15 cellular contexts compared by ENCODE assay signal in the genomic region with DNA sequence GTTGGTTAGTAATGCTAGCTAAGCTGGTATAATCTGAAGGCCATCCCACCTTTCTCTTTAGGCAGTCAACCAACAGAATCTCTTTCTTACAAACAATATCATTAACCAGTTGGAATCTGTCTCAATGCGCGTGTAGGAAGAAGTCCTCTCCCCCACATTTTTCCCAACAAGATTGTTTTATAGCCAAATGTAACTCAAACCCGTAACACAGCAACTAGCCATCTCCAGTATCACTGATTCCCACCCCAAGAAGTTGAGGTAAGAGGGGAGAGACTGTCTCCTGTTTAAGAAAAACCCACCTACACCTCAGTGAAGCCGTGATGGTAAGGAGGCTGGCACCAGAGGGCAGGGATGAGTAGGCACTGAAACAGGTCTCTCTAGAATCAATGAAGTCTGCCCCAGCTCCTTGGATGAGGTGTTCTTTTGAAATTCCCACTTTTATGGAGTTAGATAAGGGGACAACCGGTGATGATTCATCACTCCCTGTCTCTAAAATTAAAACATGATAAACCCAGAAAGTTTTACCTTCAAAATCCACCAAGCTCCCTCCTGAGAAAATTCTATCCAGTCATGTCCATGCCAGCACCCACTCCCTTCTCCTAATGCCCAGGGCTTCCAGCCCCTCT. TPM values are rescaled to one million over a fixed set of nuclear protein-coding genes. Genes with fewer than 3 reads are reported as not detected.
DNase-seq lines count a peak whose midpoint lies in the region; ATAC-seq, FAIRE-seq and TF ChIP-seq lines count a peak whose summit lies in the region.
"Had no signal": no experiment of that assay in that cellular context is flagged by ENCODE, and none has a peak within 500 bp of the region (broad histone marks: within the 10 kb centered on the region; RNA-seq: fewer than 3 reads in every experiment).

No MANE protein-coding gene starts in this region.

- POLR2A ChIA-PET in A673 (lab: Charles Lee; ENCODE audit: low non-redundant PET) (interaction anchor here (0.6 kb wide), 1 partner anchor 28 kb away, joined by 6 read pairs; no protein-coding TSS in a partner anchor), RWPE1 (lab: Yijun Ruan, JAX; ENCODE audit: low non-redundant PET) (no interaction called here)

- no peaks in the 10 kb centered on the region for H3K9me2 ChIP-seq in GM23248 (ENCODE audit: insufficient read depth)

- no peak overlapping the region for H3K4me3 ChIP-seq in A673 (ENCODE audit: low read depth, low read length, poor library complexity, severe bottlenecking)
- no peak overlapping the region for H3K4me3 ChIP-seq in GM23248
- no peak overlapping the region for H3K4me3 ChIP-seq in keratinocyte (ENCODE audit: control insufficient read depth in 2 of 3, extremely low read depth in 1 of 3, insufficient read depth in 2 of 3, low read depth in 1 of 3, low read length in 3 of 3)
- H3K4me3 ChIP-seq: BLaER1, GM12878 had no signal

- peaks cover 18% of the 10 kb centered on the region; the same call in 1 of the 2 replicates for H3F3A ChIP-seq in GM23248 (ENCODE audit: insufficient read depth)

- H3K4me2 ChIP-seq in GM23248 (ENCODE audit: unreplicated experiment) (no peak overlapping the region), keratinocyte (ENCODE audit: control insufficient read depth, extremely low read depth, insufficient read depth, low read depth, low read length) (no peak overlapping the region)
- H3K4me2 ChIP-seq: BLaER1 had no signal

- H4K20me1 ChIP-seq in GM23248 (ENCODE audit: insufficient read depth) (no peaks in the 10 kb centered on the region), keratinocyte (ENCODE audit: control insufficient read depth, extremely low read depth, insufficient read depth, low read length) (no peaks in the 10 kb centered on the region)

- H3K27me3 ChIP-seq in A673 (replicated peaks; ENCODE audit: insufficient read depth, low read depth, low read length, poor library complexity): no peaks in the 10 kb centered on the region
- no peaks in the 10 kb centered on the region for H3K27me3 ChIP-seq in GM23248 (replicated peaks; ENCODE audit: insufficient read depth)
- no peaks in the 10 kb centered on the region for H3K27me3 ChIP-seq in keratinocyte (ENCODE audit: control insufficient read depth, extremely low read depth, insufficient read depth, low read length)
- H3K27me3 ChIP-seq: BLaER1 had no signal

- CTCF ChIA-PET in A673 (lab: Charles Lee): interaction anchor here (0.7 to 1.6 kb wide), 3 partner anchors 8 to 320 kb away, joined by 3 to 4 read pairs (median 4); no protein-coding TSS in a partner anchor
- CTCF ChIA-PET in RWPE1 (lab: Yijun Ruan, JAX): interaction anchor here (0.5 to 0.7 kb wide), 6 partner anchors 9 to 411 kb away, joined by 3 to 9 read pairs (median 3); no protein-coding TSS in a partner anchor

- BruUV-seq in A673 (replicated peaks; lab: Mats Ljungman, UMichigan): TSS peak; percentile 59

- H2AFZ ChIP-seq in GM23248 (no peak overlapping the region), keratinocyte (ENCODE audit: control insufficient read depth, low read length) (no peak overlapping the region)
- H2AFZ ChIP-seq: parathyroid adenoma had no signal

- in situ Hi-C loops in GM23248 (cut with MboI): loop anchor here (10.0 kb wide), 2 partner anchors 163 to 323 kb away; no protein-coding TSS in a partner anchor

- H3K27ac ChIP-seq in A673 (ENCODE audit: low read depth, low read length, poor library complexity, severe bottlenecking) (no peak overlapping the region), GM23248 (no peak overlapping the region), RWPE1 (no peak overlapping the region), keratinocyte (ENCODE audit: control insufficient read depth, insufficient read depth, low read length) (no peak overlapping the region)
- H3K27ac ChIP-seq: BLaER1, parathyroid adenoma had no signal

- no peaks in the 10 kb centered on the region for H3K9me1 ChIP-seq in keratinocyte (ENCODE audit: control insufficient read depth, extremely low read depth, insufficient read depth, low read length)

- H3K4me1 ChIP-seq in A673 (ENCODE audit: insufficient read depth, low read length, poor library complexity, severe bottlenecking) (no peaks in the 10 kb centered on the region), GM23248 (ENCODE audit: insufficient read depth) (peaks cover 15% of the 10 kb centered on the region; the same call in 1 of the 2 replicates), keratinocyte (ENCODE audit: control insufficient read depth, extremely low read depth, insufficient read depth, low read length) (peaks cover 17% of the 10 kb centered on the region)

- FAIRE-seq in keratinocyte (lab: Jason Lieb, UNC): no peak
- FAIRE-seq: endometrium, GM12878, islet of Langerhans had no signal

- no peaks in the 10 kb centered on the region for H3K9me3 ChIP-seq in A673 (ENCODE audit: low read depth, low read length, poor library complexity, severe bottlenecking)
- no peaks in the 10 kb centered on the region for H3K9me3 ChIP-seq in GM23248 (ENCODE audit: low read depth)
- no peaks in the 10 kb centered on the region for H3K9me3 ChIP-seq in keratinocyte (ENCODE audit: control insufficient read depth, low read depth, low read length)
- H3K9me3 ChIP-seq: BLaER1 had no signal

- H3K79me2 ChIP-seq in GM23248 (ENCODE audit: insufficient read depth) (no peaks in the 10 kb centered on the region), keratinocyte (ENCODE audit: control insufficient read depth, insufficient read depth, low read length) (no peaks in the 10 kb centered on the region)
- H3K79me2 ChIP-seq: parathyroid adenoma had no signal

- no peak for ATAC-seq in HG03442 (IDR thresholded peaks at IDR 0.05; ENCODE audit: unreplicated experiment)
- no peak for ATAC-seq in HG03565 (IDR thresholded peaks at IDR 0.05; ENCODE audit: unreplicated experiment)
- ATAC-seq in HG02798 (IDR thresholded peaks at IDR 0.05; ENCODE audit: poor library complexity, unreplicated experiment): no peak

- dilution Hi-C loops in keratinocyte (cut with MboI; ENCODE audit: extremely low pct_ligation_motif_present, low sequenced_read_pairs): no loop called here

- no peak for DNase-seq in A673 (ENCODE audit: low spot score)
- peak; percentile 30 for DNase-seq in GM23248
- DNase-seq in RWPE1 (ENCODE audit: low spot score): peak; percentile 45
- DNase-seq in keratinocyte (ENCODE audit: low read depth, low spot score): no peak
- DNase-seq in putamen (ENCODE audit: low spot score): no peak
- DNase-seq: central memory CD4-positive, alpha-beta T cell; NCI-H510A had no signal

- peaks cover 21% of the 10 kb centered on the region for H3K36me3 ChIP-seq in A673 (ENCODE audit: insufficient read depth, low read length, poor library complexity, severe bottlenecking)
- H3K36me3 ChIP-seq in GM23248 (ENCODE audit: low read depth): no peaks in the 10 kb centered on the region
- H3K36me3 ChIP-seq in keratinocyte (ENCODE audit: control insufficient read depth in 2 of 2, extremely low read depth in 1 of 2, insufficient read depth in 2 of 2, low read length in 2 of 2): peaks cover 0 to 12% of the 10 kb centered on the region in 2 experiments

- WGBS in GM23248 (ENCODE audit: low coverage in 1 of 2, low lambda C conversion rate in 2 of 2, missing lambda C conversion rate in 2 of 2), 2 experiments: 89 to 96% methylated on average over 5 of the region's 5 CpGs

- no peak for TF ChIP-seq CTCF in A673 (conservative IDR thresholded peaks at IDR 0.05; ENCODE audit: low read depth, low read length)
- TF ChIP-seq CTCF in RWPE1 (conservative IDR thresholded peaks at IDR 0.05; ENCODE audit: low read depth): no peak
- peak; percentile 14 to 35 (median 18) for TF ChIP-seq CTCF in keratinocyte (optimal IDR thresholded peaks at IDR 0.05 in 1 of 3, IDR thresholded peaks at IDR 0.05 in 1 of 3, conservative IDR thresholded peaks at IDR 0.05 in 1 of 3; ENCODE audit: extremely low read depth in 1 of 3, insufficient read depth in 2 of 3, low read length in 3 of 3)

- intact Hi-C loops in A673 (cut with micrococcal nuclease; ENCODE audit: unreplicated experiment): loop anchor here (5.0 to 10.0 kb wide), 2 partner anchors 163 to 320 kb away; no protein-coding TSS in a partner anchor

- H3K9ac ChIP-seq in GM23248: no peak overlapping the region
- no peak overlapping the region for H3K9ac ChIP-seq in keratinocyte (ENCODE audit: control insufficient read depth, extremely low read depth, insufficient read depth, low read length)
- H3K9ac ChIP-seq: BLaER1, parathyroid adenoma had no signal

RNA-seq across cellular contexts. Expression of gene CDC25A, which starts 30.9 kb away (rescaled TPM):
- total RNA-seq in A673 (2021): 29.5 and 34.6 TPM in 2 replicates
- 4.3 and 4.6 TPM in 2 replicates for total RNA-seq in GM23248 (2014; rRNA removed; shearing (Covaris generic))
- 1.5 TPM in 2 replicates for polyA plus RNA-seq in GM23248 (2016; fragmentation: Nextera tagmentation; extraction: Ambion mirVana)
- 1.7 to 6.2 TPM (median 5.5 TPM) in 3 replicates for polyA plus RNA-seq in keratinocyte
- 0.25 TPM for polyA plus RNA-seq in keratinocyte (2011; ENCODE audit: low read depth)
- 1.9 and 2.5 TPM in 2 replicates for polyA plus RNA-seq in keratinocyte (2011; cell fraction: cytosol; rRNA removed)
- polyA plus RNA-seq in keratinocyte (2011; cell fraction: nucleus; rRNA removed): 1.6 and 2.5 TPM in 2 replicates
- polyA plus RNA-seq in keratinocyte (2012; ENCODE audit: low replicate concordance): 0.37 and 7.6 TPM in 2 replicates
- polyA minus RNA-seq in keratinocyte: 4.0 to 5.6 TPM (median 5.2 TPM) in 3 replicates
- polyA minus RNA-seq in keratinocyte (2011; cell fraction: cytosol; rRNA and poly(A)+ RNA removed): 9.4 TPM
- 1.2 and 1.6 TPM in 2 replicates for polyA minus RNA-seq in keratinocyte (2011; cell fraction: nucleus; rRNA and poly(A)+ RNA removed)

Comparison
In these comparisons a context has a peak if more than half of its experiments do, and no peak if none do; other contexts are left out.
1. DNase-seq: peak in GM23248 (single experiment) and RWPE1 (single experiment); none in A673 (single experiment), keratinocyte (single experiment) and putamen (single experiment).
2. CTCF ChIP-seq: peak in keratinocyte (3 of 3); none in A673 (single experiment) and RWPE1 (single experiment).